ENCODE assay signal across 8 cellular contexts in genomic region chr4:2416564-2417195, GRCh38. TPM values are rescaled to one million over a fixed set of nuclear protein-coding genes. Genes with fewer than 3 reads are reported as not detected.
DNase-seq lines count a peak whose midpoint lies in the region; ATAC-seq and TF ChIP-seq lines count a peak whose summit lies in the region.

No MANE protein-coding gene starts in this region.

- DNase-seq in AG09309 (ENCODE audit: low read depth), result no peak
- no peak for DNase-seq in Panc1 (ENCODE audit: low read depth, low spot score)
- DNase-seq in choroid plexus epithelial cell (ENCODE audit: low read depth), result no peak
- DNase-seq in ureter (ENCODE audit: low spot score), result no peak

- H3K9me3 ChIP-seq in Panc1 (ENCODE audit: control insufficient read depth, insufficient read depth, low read depth, low read length), result no peaks in the 10 kb centered on the region
- H3K9me3 ChIP-seq in mesodermal cell (ENCODE audit: control insufficient read depth, low read length), result no peaks in the 10 kb centered on the region

- TF ChIP-seq CTCF in AG09309 (IDR thresholded peaks at IDR 0.05; ENCODE audit: control insufficient read depth, insufficient read depth, low read depth, low read length, missing control alignments) (no peak), Panc1 (IDR thresholded peaks at IDR 0.05) (no peak), choroid plexus epithelial cell (conservative IDR thresholded peaks at IDR 0.05; ENCODE audit: low read depth, low read length) (no peak)

- H3K27me3 ChIP-seq in Panc1 (ENCODE audit: control insufficient read depth, insufficient read depth, low read length), result no peaks in the 10 kb centered on the region

- intact Hi-C loops in Panc1 (cut with micrococcal nuclease; ENCODE audit: unreplicated experiment), result no loop called here

- in situ Hi-C loops in Panc1 (cut with HindIII; ENCODE audit: low pct_unique_long_range_greater_than_20kb, low sequenced_read_pairs), result no loop called here

- ATAC-seq in Panc1, result peak; percentile 33
- ATAC-seq in HG03159 (IDR thresholded peaks at IDR 0.05; ENCODE audit: unreplicated experiment), result no peak
- ATAC-seq in GM21723 (IDR thresholded peaks at IDR 0.05; ENCODE audit: unreplicated experiment), result no peak

- POLR2A ChIA-PET in Panc1 (lab: Charles Lee), result interaction anchor here (0.5 kb wide), 1 partner anchor 364 kb away, joined by 6 read pairs; no protein-coding TSS in a partner anchor

- WGBS in mesodermal cell (ENCODE audit: insufficient coverage in 2 of 2), 2 experiments, result 1 to 2% methylated on average over 18 to 43 of the region's 53 CpGs
- 4% methylated on average over 53 of the region's 53 CpGs for WGBS in urinary bladder

- H3K4me1 ChIP-seq in Panc1 (ENCODE audit: control insufficient read depth, insufficient read depth, low read length), result peaks cover 29% of the 10 kb centered on the region
- H3K4me1 ChIP-seq in mesodermal cell (ENCODE audit: control insufficient read depth, insufficient read depth, low read length, poor library complexity, severe bottlenecking), result peaks cover 44% of the 10 kb centered on the region
- no peaks in the 10 kb centered on the region for H3K4me1 ChIP-seq in urinary bladder (ENCODE audit: insufficient read depth)

- H3K36me3 ChIP-seq in Panc1 (ENCODE audit: control insufficient read depth, insufficient read depth, low read length) (no peaks in the 10 kb centered on the region), mesodermal cell (ENCODE audit: control insufficient read depth, insufficient read depth, low read length) (no peaks in the 10 kb centered on the region), urinary bladder (ENCODE audit: insufficient read depth) (no peaks in the 10 kb centered on the region)

- BruUV-seq in Panc1 (replicated peaks; lab: Mats Ljungman, UMichigan), result no TSS peak

- CTCF ChIA-PET in Panc1 (lab: Charles Lee), result interaction anchor here (0.9 kb wide), 1 partner anchor 48 kb away, joined by 3 read pairs; no protein-coding TSS in a partner anchor

- H3K27ac ChIP-seq in Panc1 (ENCODE audit: low read length), result peak overlapping the region; percentile 93
- no peak overlapping the region for H3K27ac ChIP-seq in mesodermal cell (ENCODE audit: low read depth, low read length, severe bottlenecking)
- no peak overlapping the region for H3K27ac ChIP-seq in urinary bladder (ENCODE audit: low read depth)

- H3K4me3 ChIP-seq in AG09309 (ENCODE audit: control insufficient read depth, low read depth, low read length) (peak overlapping the region; percentile 44), Panc1 (ENCODE audit: low read depth in 2 of 2, low read length in 2 of 2) (peak overlapping the region; percentile 60 to 74), choroid plexus epithelial cell (ENCODE audit: low read depth, low read length) (peak overlapping the region; percentile 28), mesodermal cell (ENCODE audit: extremely low read depth, insufficient read depth, low read length, poor library complexity, severe bottlenecking) (peak overlapping the region; percentile 35), urinary bladder (ENCODE audit: low read depth, low read length) (peak overlapping the region; percentile 71)

RNA-seq across cellular contexts. Expression of gene ZFYVE28, which starts 1.8 kb away (rescaled TPM):
- 11.9 TPM for total RNA-seq in Panc1 (2021; ENCODE audit: unreplicated experiment)
- polyA plus RNA-seq in Panc1 (2012; ENCODE audit: insufficient read length), result 13.0 TPM
- 0.70 TPM for polyA plus RNA-seq in mesodermal cell (2013, experiment 1 of 2)
- polyA plus RNA-seq in mesodermal cell (2013, experiment 2 of 2), result 0.86 TPM
- total RNA-seq in urinary bladder, result 6.3 TPM
- polyA plus RNA-seq in urinary bladder, result 8.4 TPM
- 19.8 TPM for total RNA-seq in ureter

RNA-seq across cellular contexts. Expression of gene CFAP99, which starts 2.1 kb away (rescaled TPM):
- 0.33 TPM for total RNA-seq in Panc1 (2021; ENCODE audit: unreplicated experiment)
- polyA plus RNA-seq in Panc1 (2012; ENCODE audit: insufficient read length), result 0.21 TPM
- polyA plus RNA-seq in mesodermal cell (2013, experiment 1 of 2), result not detected
- not detected for polyA plus RNA-seq in mesodermal cell (2013, experiment 2 of 2)
- not detected for total RNA-seq in urinary bladder
- polyA plus RNA-seq in urinary bladder, result 0.06 TPM
- not detected for total RNA-seq in ureter

RNA-seq across cellular contexts. Expression of gene RNF4, which starts 52.2 kb away (rescaled TPM):
- total RNA-seq in Panc1 (2021; ENCODE audit: unreplicated experiment), result 55.0 TPM
- polyA plus RNA-seq in Panc1 (2012; ENCODE audit: insufficient read length), result 59.0 TPM
- 60.2 TPM for polyA plus RNA-seq in mesodermal cell (2013, experiment 1 of 2)
- 50.2 TPM for polyA plus RNA-seq in mesodermal cell (2013, experiment 2 of 2)
- 38.4 TPM for total RNA-seq in urinary bladder
- polyA plus RNA-seq in urinary bladder, result 35.7 TPM
- total RNA-seq in ureter, result 76.9 TPM
